In genomic region chr20:63502671-63503172, GRCh38 we compare ENCODE assay signal across 1 cellular context.
TF ChIP-seq lines count a peak whose summit lies in the region.

No MANE protein-coding gene starts in this region.

TF ChIP-seq in HCT116, 20 proteins besides CTCF, POLR2A, EP300 and RAD21 (continued from another document):
- no peak for TF ChIP-seq ZBTB33 (IDR thresholded peaks at IDR 0.05; ENCODE audit: extremely low read depth, insufficient replicate concordance, low read length)
- no peak for TF ChIP-seq ZNF274 (IDR thresholded peaks at IDR 0.05; ENCODE audit: low read depth, low read length)
